ENCODE assay signal across 11 cellular contexts in the genomic region with DNA sequence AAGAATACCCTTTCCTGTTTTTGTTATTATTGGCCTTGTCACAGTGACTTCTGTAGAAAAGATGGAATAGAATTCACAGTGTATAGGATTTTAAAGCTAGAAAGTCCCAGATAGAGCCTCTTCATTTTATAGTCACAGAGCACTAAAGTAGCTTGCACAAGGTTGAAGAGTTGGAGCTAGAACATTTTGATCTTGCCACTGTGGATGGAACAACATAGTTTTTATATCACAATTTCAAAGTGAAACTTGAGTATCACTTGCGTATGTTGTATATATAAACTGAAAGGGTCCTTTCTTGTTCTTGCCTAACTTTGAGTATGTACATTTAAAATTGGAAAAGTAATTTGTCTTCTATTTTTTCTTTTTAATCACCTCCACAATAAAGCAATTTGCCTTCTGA. TPM values are rescaled to one million over a fixed set of nuclear protein-coding genes. Genes with fewer than 3 reads are reported as not detected.
A peak's percentile ranks its signal among the peaks of the same experiment; 100 is the strongest.
DNase-seq lines count a peak whose midpoint lies in the region; ATAC-seq and TF ChIP-seq lines count a peak whose summit lies in the region.
"Had no signal": no experiment of that assay in that cellular context is flagged by ENCODE, and none has a peak within 500 bp of the region (broad histone marks: within the 10 kb centered on the region; RNA-seq: fewer than 3 reads in every experiment).

No MANE protein-coding gene starts in this region.

- H2AFZ ChIP-seq in IMR-90 (replicated peaks; ENCODE audit: low read length, poor library complexity) = no peak overlapping the region
- no peak overlapping the region for H2AFZ ChIP-seq in neural progenitor cell (replicated peaks)

- in situ Hi-C loops in IMR-90 (cut with MboI; ENCODE audit: low sequenced_read_pairs) = no loop called here

- peaks cover 9% of the 10 kb centered on the region for H3K27me3 Mint-ChIP-seq in neural progenitor cell (ENCODE audit: insufficient read depth, low read depth)

- H3K36me3 ChIP-seq in BLaER1 = peaks cover 12% of the 10 kb centered on the region
- no peaks in the 10 kb centered on the region for H3K36me3 ChIP-seq in IMR-90 (ENCODE audit: control insufficient read depth, insufficient read depth, low read length)
- no peaks in the 10 kb centered on the region for H3K36me3 ChIP-seq in neural progenitor cell
- H3K36me3 ChIP-seq in mesendoderm (ENCODE audit: control insufficient read depth, insufficient read depth, low read length) = no peaks in the 10 kb centered on the region

- H4K5ac ChIP-seq in IMR-90 (ENCODE audit: low read depth, low read length) (no peak overlapping the region), mesendoderm (ENCODE audit: low read length) (no peak overlapping the region)

- POLR2A ChIA-PET in IMR-90 (lab: Charles Lee; ENCODE audit: unreplicated experiment) = no interaction called here

- peaks cover 2% of the 10 kb centered on the region for H3K9me1 ChIP-seq in IMR-90 (ENCODE audit: insufficient read depth, low read length)

- H2BK15ac ChIP-seq in IMR-90 (ENCODE audit: low read depth, low read length) (no peak overlapping the region), mesendoderm (replicated peaks; ENCODE audit: low read depth) (no peak overlapping the region)

- peaks cover 34% of the 10 kb centered on the region for H3K4me1 Mint-ChIP-seq in neural progenitor cell

- H3K23ac ChIP-seq in IMR-90 (ENCODE audit: low read depth, low read length) = no peak overlapping the region
- H3K23ac ChIP-seq in mesendoderm (ENCODE audit: low read length) = no peak overlapping the region

- H2BK20ac ChIP-seq in IMR-90 (ENCODE audit: low read depth, low read length) = no peak overlapping the region

- H3K4me2 ChIP-seq in BLaER1 (peak overlapping the region; percentile 83), IMR-90 (ENCODE audit: low read depth, low read length) (peak overlapping the region; percentile 89), neural progenitor cell (peak overlapping the region; percentile 86), mesendoderm (ENCODE audit: low read length) (no peak overlapping the region)

- intact Hi-C loops in IMR-90 (cut with micrococcal nuclease) = no loop called here

- H3K9me3 ChIP-seq in BLaER1 (peaks cover 1% of the 10 kb centered on the region; the same call in 1 of the 2 replicates), IMR-90 (ENCODE audit: control insufficient read depth, insufficient read depth, low read length) (no peaks in the 10 kb centered on the region), neural progenitor cell (ENCODE audit: low read depth) (no peaks in the 10 kb centered on the region)

- no peak overlapping the region for H3K14ac ChIP-seq in IMR-90 (replicated peaks; ENCODE audit: low read depth, low read length)

- no peak overlapping the region for H4K91ac ChIP-seq in IMR-90 (ENCODE audit: insufficient read depth, low read depth, low read length)

- no peak overlapping the region for H2AK9ac ChIP-seq in IMR-90 (replicated peaks; ENCODE audit: low read depth, low read length, poor library complexity)

- H3K4me1 ChIP-seq in BLaER1 (peaks cover 55% of the 10 kb centered on the region), IMR-90 (ENCODE audit: control insufficient read depth, insufficient read depth, low read length) (peaks cover 10% of the 10 kb centered on the region), neural progenitor cell (peaks cover 32% of the 10 kb centered on the region), mesendoderm (ENCODE audit: control insufficient read depth, low read depth, low read length) (peaks cover 2% of the 10 kb centered on the region)

- TF ChIP-seq CTCF in IMR-90 (conservative IDR thresholded peaks at IDR 0.05; ENCODE audit: low read depth, low read length) = no peak
- TF ChIP-seq CTCF in neural progenitor cell (IDR thresholded peaks at IDR 0.05) = no peak

- H3K56ac ChIP-seq in IMR-90 (ENCODE audit: extremely low read depth, insufficient read depth, low read length) = no peak overlapping the region
- H3K56ac ChIP-seq in mesendoderm (ENCODE audit: low read length) = no peak overlapping the region

- peak overlapping the region; percentile 99 for H3K4me3 Mint-ChIP-seq in neural progenitor cell

- H2AK5ac ChIP-seq in IMR-90 (ENCODE audit: low read depth, low read length) (no peak overlapping the region), mesendoderm (ENCODE audit: low read length) (no peak overlapping the region)

- H3K27me3 ChIP-seq in BLaER1 (no peaks in the 10 kb centered on the region), IMR-90 (ENCODE audit: control insufficient read depth, insufficient read depth, low read length) (no peaks in the 10 kb centered on the region), neural progenitor cell (no peaks in the 10 kb centered on the region), mesendoderm (ENCODE audit: insufficient read depth, low read length, poor library complexity) (no peaks in the 10 kb centered on the region)

- H3K4ac ChIP-seq in IMR-90 (ENCODE audit: low read depth, low read length) = no peak overlapping the region
- no peak overlapping the region for H3K4ac ChIP-seq in mesendoderm (ENCODE audit: low read depth, low read length)

- no peak overlapping the region for H3K18ac ChIP-seq in IMR-90 (ENCODE audit: low read depth, low read length)
- no peak overlapping the region for H3K18ac ChIP-seq in mesendoderm (ENCODE audit: low read length)

- CTCF ChIA-PET in IMR-90 (lab: Yijun Ruan, JAX) = interaction anchor here (1.1 kb wide), 1 partner anchor 121 kb away, joined by 4 read pairs; no protein-coding TSS in a partner anchor

- DNase-seq in IMR-90 = peak; percentile 15
- peak; percentile 12 for DNase-seq in dermis blood vessel endothelial cell
- no peak for DNase-seq in neural progenitor cell (ENCODE audit: low spot score)
- no peak for DNase-seq in mesendoderm
- no peak for DNase-seq in stimulated activated naive CD4-positive, alpha-beta T cell (lab: John Stamatoyannopoulos, UW)
- DNase-seq: activated CD4-positive, alpha-beta T cell treated with anti-CD3 and anti-CD28 coated beads for 1 hour; effector CD8-positive, alpha-beta T cell; NCI-H510A had no signal

- peaks cover 21% of the 10 kb centered on the region for H3F3A ChIP-seq in neural progenitor cell (ENCODE audit: low read depth)

- no peaks in the 10 kb centered on the region for H3K9me3 Mint-ChIP-seq in neural progenitor cell

- peaks cover 2% of the 10 kb centered on the region for H3K36me3 Mint-ChIP-seq in neural progenitor cell

- H2BK5ac ChIP-seq in IMR-90 (ENCODE audit: low read depth, low read length, poor library complexity, severe bottlenecking) (no peak overlapping the region), mesendoderm (ENCODE audit: low read length) (no peak overlapping the region)

- peaks cover 88% of the 10 kb centered on the region for H3K79me2 ChIP-seq in neural progenitor cell (ENCODE audit: low read depth)
- H3K79me2 ChIP-seq in mesendoderm (ENCODE audit: control insufficient read depth, insufficient read depth, low read length) = peaks cover 41% of the 10 kb centered on the region

- WGBS in IMR-90 (ENCODE audit: extremely low coverage in 2 of 2, insufficient read length in 1 of 2), 2 experiments = no CpG with 5 or more reads among the region's 1 CpG
- WGBS in mesendoderm (ENCODE audit: extremely low coverage, insufficient coverage, low lambda C conversion rate) = no CpG with 5 or more reads among the region's 1 CpG

- no peak for ATAC-seq in IMR-90 (ENCODE audit: low read depth)
- no peak for ATAC-seq in HG03097 (IDR thresholded peaks at IDR 0.05; ENCODE audit: low FRiP score, unreplicated experiment)
- no peak for ATAC-seq in GM18502 (IDR thresholded peaks at IDR 0.05; ENCODE audit: poor library complexity, unreplicated experiment)

- no peak overlapping the region for H4K8ac ChIP-seq in IMR-90 (ENCODE audit: low read depth in 2 of 2, low read length in 2 of 2)
- no peak overlapping the region for H4K8ac ChIP-seq in mesendoderm (ENCODE audit: low read depth, low read length)

- no peak overlapping the region for H3K27ac Mint-ChIP-seq in neural progenitor cell

- no TSS peak for BruUV-seq in IMR-90 (replicated peaks; lab: Mats Ljungman, UMichigan)

- dilution Hi-C loops in IMR-90 (cut with HindIII; ENCODE audit: low sequenced_read_pairs, unreplicated experiment) = no loop called here

- no peak overlapping the region for H3K27ac ChIP-seq in BLaER1
- H3K27ac ChIP-seq in IMR-90 (ENCODE audit: insufficient read depth, low read length) = no peak overlapping the region
- H3K27ac ChIP-seq in neural progenitor cell = no peak overlapping the region
- no peak overlapping the region for H3K27ac ChIP-seq in mesendoderm (ENCODE audit: low read depth, low read length)

- TF ChIP-seq POLR2A in IMR-90 (IDR thresholded peaks at IDR 0.05; ENCODE audit: low read depth, low read length) = no peak

- peaks cover 5 to 49% of the 10 kb centered on the region in 2 experiments; a peak in 2 of 4 replicates for H3K79me1 ChIP-seq in IMR-90 (ENCODE audit: low read depth in 1 of 2, low read length in 2 of 2)
- H3K79me1 ChIP-seq in mesendoderm (ENCODE audit: low read length) = peaks cover 4% of the 10 kb centered on the region

- H3K4me3 ChIP-seq in BLaER1 = no peak overlapping the region
- H3K4me3 ChIP-seq in IMR-90 (ENCODE audit: insufficient read depth, low read depth, low read length) = no peak overlapping the region
- H3K4me3 ChIP-seq in neural progenitor cell = peak overlapping the region; percentile 87
- no peak overlapping the region for H3K4me3 ChIP-seq in mesendoderm (ENCODE audit: low read length)

- H3K9ac ChIP-seq in BLaER1 (no peak overlapping the region), IMR-90 (ENCODE audit: low read depth, low read length) (no peak overlapping the region; the same call in 1 of the 2 replicates), neural progenitor cell (no peak overlapping the region), mesendoderm (ENCODE audit: low read length) (no peak overlapping the region)

- TF ChIP-seq RAD21 in IMR-90 (IDR thresholded peaks at IDR 0.05; ENCODE audit: low read length) = no peak

- no peak overlapping the region for H2BK120ac ChIP-seq in IMR-90 (ENCODE audit: low read depth, low read length)
- no peak overlapping the region for H2BK120ac ChIP-seq in mesendoderm (ENCODE audit: low read depth, low read length)

- H4K20me1 ChIP-seq in BLaER1 (peaks cover 27% of the 10 kb centered on the region), IMR-90 (ENCODE audit: insufficient read depth, low read length) (peaks cover 30% of the 10 kb centered on the region), neural progenitor cell (ENCODE audit: low read depth) (peaks cover 12% of the 10 kb centered on the region)

RNA-seq across cellular contexts. Expression of a gene that starts 2.7 kb away (rescaled TPM):
- total RNA-seq in IMR-90 (2012; rRNA removed) (121 and 181 TPM in 2 replicates), dermis blood vessel endothelial cell (105 and 141 TPM in 2 replicates), neural progenitor cell (ENCODE audit: low replicate concordance) (80.4 and 114 TPM in 2 replicates)
- polyA plus RNA-seq in IMR-90 (2012; rRNA removed) = 48.1 and 63.7 TPM in 2 replicates
- 9.8 and 15.2 TPM in 2 replicates for polyA plus RNA-seq in IMR-90 (2012; cell fraction: cytosol; rRNA removed)
- 4.2 and 49.2 TPM in 2 replicates for polyA plus RNA-seq in IMR-90 (2012; cell fraction: nucleus; rRNA removed; ENCODE audit: low replicate concordance)
- polyA plus RNA-seq in mesendoderm (2013, experiment 1 of 2) = 72.2 TPM
- polyA plus RNA-seq in mesendoderm (2013, experiment 2 of 2) = 73.5 TPM

RNA-seq across cellular contexts. Expression of a gene that starts 53.9 kb away (rescaled TPM):
- 183 and 306 TPM in 2 replicates for total RNA-seq in IMR-90 (2012; rRNA removed)
- polyA plus RNA-seq in IMR-90 (2012; rRNA removed) = 63.3 and 80.5 TPM in 2 replicates
- polyA plus RNA-seq in IMR-90 (2012; cell fraction: cytosol; rRNA removed) = 38.6 and 103 TPM in 2 replicates
- polyA plus RNA-seq in IMR-90 (2012; cell fraction: nucleus; rRNA removed; ENCODE audit: low replicate concordance) = 11.8 and 39.2 TPM in 2 replicates
- total RNA-seq in dermis blood vessel endothelial cell = 239 and 264 TPM in 2 replicates
- 218 and 241 TPM in 2 replicates for total RNA-seq in neural progenitor cell (ENCODE audit: low replicate concordance)
- polyA plus RNA-seq in mesendoderm (2013, experiment 1 of 2) = 150 TPM
- polyA plus RNA-seq in mesendoderm (2013, experiment 2 of 2) = 151 TPM

Comparison
In these comparisons a context has a peak if more than half of its experiments do, and no peak if none do; other contexts are left out.
1. DNase-seq: peak in IMR-90 (single experiment) and dermis blood vessel endothelial cell (single experiment); none in neural progenitor cell (single experiment), mesendoderm (single experiment) and stimulated activated naive CD4-positive, alpha-beta T cell (0 of 6).